8 cellular contexts compared by ENCODE assay signal in the genomic region with DNA sequence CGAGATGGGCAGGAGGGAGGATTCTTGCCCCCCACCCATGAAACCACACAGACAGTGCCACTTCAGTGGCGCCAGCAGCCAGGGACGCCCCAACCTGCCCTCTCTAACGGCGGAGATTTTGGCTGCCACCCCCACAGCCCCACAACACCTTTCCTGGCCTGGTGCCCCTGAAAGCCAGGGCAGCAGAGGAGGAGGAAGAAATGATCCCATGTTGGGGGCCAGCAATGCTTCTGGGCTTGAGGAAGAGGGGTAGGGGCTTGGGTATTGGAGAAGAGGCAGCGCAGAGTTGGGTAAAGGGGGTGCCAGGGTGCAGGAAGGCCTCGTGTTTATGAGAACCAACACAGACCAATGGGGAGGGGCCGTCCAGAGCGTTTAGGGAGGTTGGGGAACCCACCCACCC. TPM values are rescaled to one million over a fixed set of nuclear protein-coding genes. Genes with fewer than 3 reads are reported as not detected.
DNase-seq lines count a peak whose midpoint lies in the region; ATAC-seq, FAIRE-seq and TF ChIP-seq lines count a peak whose summit lies in the region.

No MANE protein-coding gene starts in this region.

- POLR2A ChIA-PET in SK-N-SH (lab: Yijun Ruan, JAX): no interaction called here

- peaks cover 4 to 5% of the 10 kb centered on the region in 2 experiments for H3K36me3 ChIP-seq in SK-N-SH (replicated peaks in 1 of 2; ENCODE audit: control insufficient read depth in 1 of 2, insufficient read depth in 2 of 2, low read length in 1 of 2)
- no peaks in the 10 kb centered on the region for H3K36me3 ChIP-seq in pancreas

- DNase-seq in SK-N-SH (no peak), foreskin fibroblast (no peak), cerebellum (ENCODE audit: low spot score) (no peak), pancreas (no peak), NCI-H187 (lab: John Stamatoyannopoulos, UW) (no peak)
- DNase-seq in stimulated activated naive B cell treated with anti-CD40 and anti-IgM and Interleukin-4, amounts not matched to agents 10 μg/mL and 1 μg/mL and 100 μg/mL, for 72 hours: no peak

- no peak for FAIRE-seq in pancreas (lab: Jason Lieb, UNC)

- intact Hi-C loops in pancreas (cut with DNase I): no loop called here

- H3K4me3 Mint-ChIP-seq in stimulated activated naive B cell treated with anti-CD40 and anti-IgM and Interleukin-4, amounts not matched to agents 10 μg/mL and 1 μg/mL and 100 μg/mL, for 72 hours: peak overlapping the region; percentile 96 to 99

- no peaks in the 10 kb centered on the region for H3K9me2 ChIP-seq in SK-N-SH

- CTCF ChIA-PET in SK-N-SH (lab: Yijun Ruan, JAX): interaction anchor here (1.4 to 2.1 kb wide), 2 partner anchors 10 to 59 kb away, joined by 3 to 9 read pairs; no protein-coding TSS in a partner anchor

- H2AFZ ChIP-seq in SK-N-SH (ENCODE audit: low read depth): no peak overlapping the region

- H3K4me3 ChIP-seq in SK-N-SH (ENCODE audit: low read depth in 2 of 2, low read length in 1 of 2) (peak overlapping the region; percentile 76 to 89), WI38 (ENCODE audit: low read depth, low read length) (peak overlapping the region; percentile 92), foreskin fibroblast (ENCODE audit: low read depth in 1 of 2, low read length in 2 of 2) (peak overlapping the region; percentile 82 to 94), pancreas (peak overlapping the region in 1 of 4 donors; percentile 89)

- no peak for TF ChIP-seq CTCF in SK-N-SH (IDR thresholded peaks at IDR 0.05)
- no peak for TF ChIP-seq CTCF in WI38 (IDR thresholded peaks at IDR 0.05; ENCODE audit: low read depth, low read length)
- no peak for TF ChIP-seq CTCF in foreskin fibroblast (IDR thresholded peaks at IDR 0.05; ENCODE audit: low read depth, low read length)
- no peak for TF ChIP-seq CTCF in pancreas (IDR thresholded peaks at IDR 0.05)

- no peaks in the 10 kb centered on the region for H3K27me3 ChIP-seq in SK-N-SH (ENCODE audit: insufficient read depth)
- no peaks in the 10 kb centered on the region for H3K27me3 ChIP-seq in pancreas

- H3K9me3 Mint-ChIP-seq in stimulated activated naive B cell treated with anti-CD40 and anti-IgM and Interleukin-4, amounts not matched to agents 10 μg/mL and 1 μg/mL and 100 μg/mL, for 72 hours: no peaks in the 10 kb centered on the region

- TF ChIP-seq EP300 in SK-N-SH (IDR thresholded peaks at IDR 0.05; ENCODE audit: borderline replicate concordance in 1 of 2, low read depth in 1 of 2, low read length in 1 of 2): no peak

- peaks cover 58% of the 10 kb centered on the region for H3K79me2 ChIP-seq in SK-N-SH (ENCODE audit: insufficient read depth)

- no peak for TF ChIP-seq RAD21 in SK-N-SH (IDR thresholded peaks at IDR 0.05; ENCODE audit: low read length)

- H3K4me1 ChIP-seq in SK-N-SH (ENCODE audit: control insufficient read depth in 1 of 2, insufficient read depth in 2 of 2, low read depth in 1 of 2, low read length in 1 of 2): peaks cover 26 to 58% of the 10 kb centered on the region in 2 experiments
- peaks cover 22 to 34% (median 25%) of the 10 kb centered on the region in 3 donors for H3K4me1 ChIP-seq in pancreas

- H3K27me3 Mint-ChIP-seq in stimulated activated naive B cell treated with anti-CD40 and anti-IgM and Interleukin-4, amounts not matched to agents 10 μg/mL and 1 μg/mL and 100 μg/mL, for 72 hours: no peaks in the 10 kb centered on the region

- peak overlapping the region; percentile 99 for H3K4me2 ChIP-seq in SK-N-SH

- peaks cover 18% of the 10 kb centered on the region for H3F3A ChIP-seq in SK-N-SH (replicated peaks; ENCODE audit: insufficient read depth)

- H3K27ac ChIP-seq in SK-N-SH (ENCODE audit: low read depth in 2 of 2, low read length in 1 of 2): peak overlapping the region in 1 of 2 experiments; percentile 17; a peak in 1 of 4 replicates
- H3K27ac ChIP-seq in pancreas: no peak overlapping the region

- H4K20me1 ChIP-seq in SK-N-SH (ENCODE audit: insufficient read depth): peaks cover 60% of the 10 kb centered on the region

- no peak overlapping the region for H3K9ac ChIP-seq in SK-N-SH

- 79% methylated on average over 8 of the region's 9 CpGs for WGBS in SK-N-SH (ENCODE audit: low lambda C conversion rate)
- 70 to 72% methylated on average over 9 of the region's 9 CpGs for WGBS in pancreas, 2 donors

- H3K9me3 ChIP-seq in SK-N-SH (no peaks in the 10 kb centered on the region), pancreas (no peaks in the 10 kb centered on the region)

- H3K36me3 Mint-ChIP-seq in stimulated activated naive B cell treated with anti-CD40 and anti-IgM and Interleukin-4, amounts not matched to agents 10 μg/mL and 1 μg/mL and 100 μg/mL, for 72 hours: peaks cover 22 to 26% of the 10 kb centered on the region in 2 donors

- ATAC-seq in SK-N-SH treated with all-trans-retinoic acid at 6 μM for 48 hours: no peak
- no peak for ATAC-seq in stimulated activated naive B cell treated with anti-CD40 and anti-IgM and Interleukin-4, amounts not matched to agents 10 μg/mL and 1 μg/mL and 100 μg/mL, for 72 hours (replicated peaks)
- no peak for ATAC-seq in pancreas

- H3K4me1 Mint-ChIP-seq in stimulated activated naive B cell treated with anti-CD40 and anti-IgM and Interleukin-4, amounts not matched to agents 10 μg/mL and 1 μg/mL and 100 μg/mL, for 72 hours: peaks cover 26 to 62% of the 10 kb centered on the region in 2 donors

- peak overlapping the region; percentile 95 for H3K27ac Mint-ChIP-seq in stimulated activated naive B cell treated with anti-CD40 and anti-IgM and Interleukin-4, amounts not matched to agents 10 μg/mL and 1 μg/mL and 100 μg/mL, for 72 hours

TF ChIP-seq in SK-N-SH, 30 proteins besides CTCF, POLR2A, EP300 and RAD21 (continues in another document):
- no peak for TF ChIP-seq GATA2 (CRISPR knock-in tag; IDR thresholded peaks at IDR 0.05)
- TF ChIP-seq, protein P1, sequence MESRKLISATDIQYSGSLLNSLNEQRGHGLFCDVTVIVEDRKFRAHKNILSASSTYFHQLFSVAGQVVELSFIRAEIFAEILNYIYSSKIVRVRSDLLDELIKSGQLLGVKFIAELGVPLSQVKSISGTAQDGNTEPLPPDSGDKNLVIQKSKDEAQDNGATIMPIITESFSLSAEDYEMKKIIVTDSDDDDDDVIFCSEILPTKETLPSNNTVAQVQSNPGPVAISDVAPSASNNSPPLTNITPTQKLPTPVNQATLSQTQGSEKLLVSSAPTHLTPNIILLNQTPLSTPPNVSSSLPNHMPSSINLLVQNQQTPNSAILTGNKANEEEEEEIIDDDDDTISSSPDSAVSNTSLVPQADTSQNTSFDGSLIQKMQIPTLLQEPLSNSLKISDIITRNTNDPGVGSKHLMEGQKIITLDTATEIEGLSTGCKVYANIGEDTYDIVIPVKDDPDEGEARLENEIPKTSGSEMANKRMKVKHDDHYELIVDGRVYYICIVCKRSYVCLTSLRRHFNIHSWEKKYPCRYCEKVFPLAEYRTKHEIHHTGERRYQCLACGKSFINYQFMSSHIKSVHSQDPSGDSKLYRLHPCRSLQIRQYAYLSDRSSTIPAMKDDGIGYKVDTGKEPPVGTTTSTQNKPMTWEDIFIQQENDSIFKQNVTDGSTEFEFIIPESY (IDR thresholded peaks at IDR 0.05; ENCODE audit: borderline replicate concordance, low read depth): no peak
- no peak for TF ChIP-seq PBX3 (IDR thresholded peaks at IDR 0.05)
- no peak for TF ChIP-seq RFX5 (IDR thresholded peaks at IDR 0.05; ENCODE audit: low read length)

TF ChIP-seq in SK-N-SH treated with all-trans-retinoic acid at 6 μM for 48 hours, 23 proteins besides CTCF, POLR2A, EP300 and RAD21:
- TF ChIP-seq POU6F1 (CRISPR knock-in tag; IDR thresholded peaks at IDR 0.05; ENCODE audit: borderline replicate concordance, low read depth): no peak

RNA-seq across cellular contexts. Expression of gene MLLT1, which starts 1.7 kb away (rescaled TPM):
- 12.7 and 19.0 TPM in 2 replicates for polyA plus RNA-seq in SK-N-SH (2012; rRNA removed)
- 7.9 and 13.5 TPM in 2 replicates for polyA plus RNA-seq in SK-N-SH (2012; cell fraction: cytosol; rRNA removed)
- polyA plus RNA-seq in SK-N-SH (2012; cell fraction: nucleus; rRNA removed): 31.0 and 38.9 TPM in 2 replicates
- total RNA-seq in cerebellum: 10.3 TPM
- 10 to 100 TPM; 21.6 to 37.5 (median 25.4) TPM for total RNA-seq in pancreas
- polyA plus RNA-seq in pancreas: 10 to 100 TPM; 19.6 to 28.6 TPM

RNA-seq across cellular contexts. Expression of gene ACER1, which starts 55.4 kb away (rescaled TPM):
- not detected in 2 replicates for polyA plus RNA-seq in SK-N-SH (2012; rRNA removed)
- polyA plus RNA-seq in SK-N-SH (2012; cell fraction: cytosol; rRNA removed): not detected in 2 replicates
- polyA plus RNA-seq in SK-N-SH (2012; cell fraction: nucleus; rRNA removed): 0.12 TPM in 1 of 2 replicates, not detected in the other
- not detected for total RNA-seq in cerebellum
- not detected for total RNA-seq in pancreas
- polyA plus RNA-seq in pancreas: not detected
